ENCODE assay signal across 2 cellular contexts in the genomic region with DNA sequence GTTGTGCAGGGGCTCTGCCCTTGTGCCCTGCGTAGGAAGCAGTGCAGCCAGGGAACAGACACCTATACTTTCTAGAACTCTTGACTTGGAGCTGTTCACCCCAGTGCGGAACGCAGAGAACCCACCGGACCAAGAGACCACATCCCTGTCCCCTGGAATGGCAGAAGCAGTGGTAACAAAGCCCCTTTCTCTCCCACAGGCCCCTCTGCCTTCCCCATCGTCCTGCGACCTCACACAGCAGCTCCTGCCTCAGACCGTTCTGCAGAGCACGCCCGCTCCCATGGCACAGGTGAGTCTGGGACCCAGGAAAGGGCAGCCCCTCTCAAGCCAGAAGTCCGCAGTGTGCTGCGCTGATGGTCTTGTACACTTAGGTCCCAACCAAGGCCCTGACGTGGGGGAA.
TF ChIP-seq lines count a peak whose summit lies in the region.

No MANE protein-coding gene starts in this region.

TF ChIP-seq in SK-N-SH, 30 proteins besides CTCF, POLR2A, EP300 and RAD21 (continued from another document):
- TF ChIP-seq, protein P1, sequence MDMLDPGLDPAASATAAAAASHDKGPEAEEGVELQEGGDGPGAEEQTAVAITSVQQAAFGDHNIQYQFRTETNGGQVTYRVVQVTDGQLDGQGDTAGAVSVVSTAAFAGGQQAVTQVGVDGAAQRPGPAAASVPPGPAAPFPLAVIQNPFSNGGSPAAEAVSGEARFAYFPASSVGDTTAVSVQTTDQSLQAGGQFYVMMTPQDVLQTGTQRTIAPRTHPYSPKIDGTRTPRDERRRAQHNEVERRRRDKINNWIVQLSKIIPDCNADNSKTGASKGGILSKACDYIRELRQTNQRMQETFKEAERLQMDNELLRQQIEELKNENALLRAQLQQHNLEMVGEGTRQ (IDR thresholded peaks at IDR 0.05; ENCODE audit: borderline replicate concordance, low read depth, low read length), result no peak
- TF ChIP-seq FOXJ3 (CRISPR knock-in tag; IDR thresholded peaks at IDR 0.05) (no peak), JUND (IDR thresholded peaks at IDR 0.05) (no peak), MXI1 (IDR thresholded peaks at IDR 0.05; ENCODE audit: low read depth, low read length) (no peak), TEAD4 (IDR thresholded peaks at IDR 0.05; ENCODE audit: borderline replicate concordance, insufficient read depth) (no peak)
- TF ChIP-seq, protein P2, sequence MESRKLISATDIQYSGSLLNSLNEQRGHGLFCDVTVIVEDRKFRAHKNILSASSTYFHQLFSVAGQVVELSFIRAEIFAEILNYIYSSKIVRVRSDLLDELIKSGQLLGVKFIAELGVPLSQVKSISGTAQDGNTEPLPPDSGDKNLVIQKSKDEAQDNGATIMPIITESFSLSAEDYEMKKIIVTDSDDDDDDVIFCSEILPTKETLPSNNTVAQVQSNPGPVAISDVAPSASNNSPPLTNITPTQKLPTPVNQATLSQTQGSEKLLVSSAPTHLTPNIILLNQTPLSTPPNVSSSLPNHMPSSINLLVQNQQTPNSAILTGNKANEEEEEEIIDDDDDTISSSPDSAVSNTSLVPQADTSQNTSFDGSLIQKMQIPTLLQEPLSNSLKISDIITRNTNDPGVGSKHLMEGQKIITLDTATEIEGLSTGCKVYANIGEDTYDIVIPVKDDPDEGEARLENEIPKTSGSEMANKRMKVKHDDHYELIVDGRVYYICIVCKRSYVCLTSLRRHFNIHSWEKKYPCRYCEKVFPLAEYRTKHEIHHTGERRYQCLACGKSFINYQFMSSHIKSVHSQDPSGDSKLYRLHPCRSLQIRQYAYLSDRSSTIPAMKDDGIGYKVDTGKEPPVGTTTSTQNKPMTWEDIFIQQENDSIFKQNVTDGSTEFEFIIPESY (IDR thresholded peaks at IDR 0.05; ENCODE audit: borderline replicate concordance, low read depth), result no peak
TF ChIP-seq in SK-N-SH: peak in this region for 0.

TF ChIP-seq in SK-N-SH treated with all-trans-retinoic acid at 6 μM for 48 hours, 23 proteins besides CTCF, POLR2A, EP300 and RAD21 (continued from another document):
- TF ChIP-seq, protein P3, sequence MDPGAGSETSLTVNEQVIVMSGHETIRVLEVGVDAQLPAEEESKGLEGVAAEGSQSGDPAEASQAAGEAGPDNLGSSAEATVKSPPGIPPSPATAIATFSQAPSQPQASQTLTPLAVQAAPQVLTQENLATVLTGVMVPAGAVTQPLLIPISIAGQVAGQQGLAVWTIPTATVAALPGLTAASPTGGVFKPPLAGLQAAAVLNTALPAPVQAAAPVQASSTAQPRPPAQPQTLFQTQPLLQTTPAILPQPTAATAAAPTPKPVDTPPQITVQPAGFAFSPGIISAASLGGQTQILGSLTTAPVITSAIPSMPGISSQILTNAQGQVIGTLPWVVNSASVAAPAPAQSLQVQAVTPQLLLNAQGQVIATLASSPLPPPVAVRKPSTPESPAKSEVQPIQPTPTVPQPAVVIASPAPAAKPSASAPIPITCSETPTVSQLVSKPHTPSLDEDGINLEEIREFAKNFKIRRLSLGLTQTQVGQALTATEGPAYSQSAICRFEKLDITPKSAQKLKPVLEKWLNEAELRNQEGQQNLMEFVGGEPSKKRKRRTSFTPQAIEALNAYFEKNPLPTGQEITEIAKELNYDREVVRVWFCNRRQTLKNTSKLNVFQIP (CRISPR knock-in tag; IDR thresholded peaks at IDR 0.05; ENCODE audit: borderline replicate concordance, low read depth), result no peak
- TF ChIP-seq, protein P4, sequence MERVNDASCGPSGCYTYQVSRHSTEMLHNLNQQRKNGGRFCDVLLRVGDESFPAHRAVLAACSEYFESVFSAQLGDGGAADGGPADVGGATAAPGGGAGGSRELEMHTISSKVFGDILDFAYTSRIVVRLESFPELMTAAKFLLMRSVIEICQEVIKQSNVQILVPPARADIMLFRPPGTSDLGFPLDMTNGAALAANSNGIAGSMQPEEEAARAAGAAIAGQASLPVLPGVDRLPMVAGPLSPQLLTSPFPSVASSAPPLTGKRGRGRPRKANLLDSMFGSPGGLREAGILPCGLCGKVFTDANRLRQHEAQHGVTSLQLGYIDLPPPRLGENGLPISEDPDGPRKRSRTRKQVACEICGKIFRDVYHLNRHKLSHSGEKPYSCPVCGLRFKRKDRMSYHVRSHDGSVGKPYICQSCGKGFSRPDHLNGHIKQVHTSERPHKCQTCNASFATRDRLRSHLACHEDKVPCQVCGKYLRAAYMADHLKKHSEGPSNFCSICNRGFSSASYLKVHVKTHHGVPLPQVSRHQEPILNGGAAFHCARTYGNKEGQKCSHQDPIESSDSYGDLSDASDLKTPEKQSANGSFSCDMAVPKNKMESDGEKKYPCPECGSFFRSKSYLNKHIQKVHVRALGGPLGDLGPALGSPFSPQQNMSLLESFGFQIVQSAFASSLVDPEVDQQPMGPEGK (CRISPR knock-in tag; IDR thresholded peaks at IDR 0.05; ENCODE audit: borderline replicate concordance), result no peak
- TF ChIP-seq ARNTL (CRISPR knock-in tag; IDR thresholded peaks at IDR 0.05; ENCODE audit: borderline replicate concordance, low read depth) (no peak), ZFP3 (CRISPR knock-in tag; IDR thresholded peaks at IDR 0.05) (no peak), ZC3H10 (CRISPR knock-in tag; IDR thresholded peaks at IDR 0.05) (no peak), ZFP30 (CRISPR knock-in tag; IDR thresholded peaks at IDR 0.05) (no peak), TCF4 (CRISPR knock-in tag; IDR thresholded peaks at IDR 0.05; ENCODE audit: borderline replicate concordance) (no peak), ESRRG (CRISPR knock-in tag; IDR thresholded peaks at IDR 0.05) (no peak), RARB (CRISPR knock-in tag; IDR thresholded peaks at IDR 0.05) (no peak), CSDC2 (CRISPR knock-in tag; IDR thresholded peaks at IDR 0.05) (no peak), ISL1 (CRISPR knock-in tag; IDR thresholded peaks at IDR 0.05) (no peak)
- TF ChIP-seq, protein P5, sequence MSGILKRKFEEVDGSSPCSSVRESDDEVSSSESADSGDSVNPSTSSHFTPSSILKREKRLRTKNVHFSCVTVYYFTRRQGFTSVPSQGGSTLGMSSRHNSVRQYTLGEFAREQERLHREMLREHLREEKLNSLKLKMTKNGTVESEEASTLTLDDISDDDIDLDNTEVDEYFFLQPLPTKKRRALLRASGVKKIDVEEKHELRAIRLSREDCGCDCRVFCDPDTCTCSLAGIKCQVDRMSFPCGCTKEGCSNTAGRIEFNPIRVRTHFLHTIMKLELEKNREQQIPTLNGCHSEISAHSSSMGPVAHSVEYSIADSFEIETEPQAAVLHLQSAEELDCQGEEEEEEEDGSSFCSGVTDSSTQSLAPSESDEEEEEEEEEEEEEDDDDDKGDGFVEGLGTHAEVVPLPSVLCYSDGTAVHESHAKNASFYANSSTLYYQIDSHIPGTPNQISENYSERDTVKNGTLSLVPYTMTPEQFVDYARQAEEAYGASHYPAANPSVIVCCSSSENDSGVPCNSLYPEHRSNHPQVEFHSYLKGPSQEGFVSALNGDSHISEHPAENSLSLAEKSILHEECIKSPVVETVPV (CRISPR knock-in tag; IDR thresholded peaks at IDR 0.05), result no peak
